3 cellular contexts compared by ENCODE assay signal in the genomic region with DNA sequence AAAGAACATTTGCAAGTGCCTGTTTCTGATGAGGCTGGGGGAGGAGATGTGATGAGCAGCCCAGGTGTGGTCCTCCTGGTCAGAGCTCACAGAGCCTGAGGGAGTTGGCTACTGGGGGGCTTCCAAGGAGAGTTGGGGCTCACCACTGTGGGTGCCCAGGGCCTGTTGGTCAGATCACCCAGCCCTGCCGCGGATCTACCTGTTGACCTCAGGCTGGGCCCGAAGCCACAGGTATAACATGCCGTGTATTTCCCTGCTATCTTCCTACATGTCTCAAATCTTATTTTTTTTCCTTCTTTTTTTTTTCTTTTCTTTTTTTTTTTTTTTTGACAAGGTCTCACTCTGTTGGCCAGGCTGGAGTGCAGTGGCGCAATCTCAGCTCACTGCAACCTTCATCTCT.
"Had no signal": no experiment of that assay in that cellular context is flagged by ENCODE, and none has a peak within 500 bp of the region (broad histone marks: within the 10 kb centered on the region; RNA-seq: fewer than 3 reads in every experiment).

No MANE protein-coding gene starts in this region.

- H3K4me3 ChIP-seq: GM12878 had no signal

- DNase-seq: GDM1, GF-D8 had no signal

- ATAC-seq: GM12878 had no signal
